Comparison of ENCODE assay signal across 9 cellular contexts in genomic region chr12:6183689-6184441, GRCh38. TPM values are rescaled to one million over a fixed set of nuclear protein-coding genes. Genes with fewer than 3 reads are reported as not detected.
A peak's percentile ranks its signal among the peaks of the same experiment; 100 is the strongest.
DNase-seq lines count a peak whose midpoint lies in the region; ATAC-seq and TF ChIP-seq lines count a peak whose summit lies in the region.
"Had no signal": no experiment of that assay in that cellular context is flagged by ENCODE, and none has a peak within 500 bp of the region (broad histone marks: within the 10 kb centered on the region; RNA-seq: fewer than 3 reads in every experiment).

No MANE protein-coding gene starts in this region.

- intact Hi-C loops in MCF 10A (cut with micrococcal nuclease) (loop anchor here (5.0 kb wide), 1 partner anchor 117 kb away; no protein-coding TSS in a partner anchor), breast epithelium (cut with DNase I; ENCODE audit: low total_unique reads) (no loop called here), mucosa of descending colon (cut with DNase I, micrococcal nuclease) (loop anchor here (10.0 kb wide), 1 partner anchor 119 kb away; no protein-coding TSS in a partner anchor)

- H3K9me3 Mint-ChIP-seq in MCF 10A (ENCODE audit: unreplicated experiment): no peaks in the 10 kb centered on the region
- no peaks in the 10 kb centered on the region for H3K9me3 Mint-ChIP-seq in activated naive CD8-positive, alpha-beta T cell treated with anti-CD3 and anti-CD28 coated beads, Interleukin-2, amount 50 U/mL, for 24 hours
- peaks cover 4% of the 10 kb centered on the region for H3K9me3 Mint-ChIP-seq in glutamatergic neuron (ENCODE audit: unreplicated experiment)
- H3K9me3 Mint-ChIP-seq: activated CD4-positive, alpha-beta T cell treated with anti-CD3 and anti-CD28 coated beads, Interleukin-2, amount 10 ng/mL, durations not matched to agents 24 days and 14 days had no signal

- H3K36me3 Mint-ChIP-seq in MCF 10A (ENCODE audit: insufficient read depth, unreplicated experiment) (no peaks in the 10 kb centered on the region), glutamatergic neuron (ENCODE audit: unreplicated experiment) (no peaks in the 10 kb centered on the region)
- no peaks in the 10 kb centered on the region for H3K36me3 Mint-ChIP-seq in activated naive CD8-positive, alpha-beta T cell treated with anti-CD3 and anti-CD28 coated beads, Interleukin-2, amount 50 U/mL, for 24 hours (ENCODE audit: low read depth)

- H3K27ac Mint-ChIP-seq in MCF 10A (ENCODE audit: low read depth, unreplicated experiment) (no peak overlapping the region), glutamatergic neuron (ENCODE audit: unreplicated experiment) (no peak overlapping the region)
- no peak overlapping the region for H3K27ac Mint-ChIP-seq in activated naive CD8-positive, alpha-beta T cell treated with anti-CD3 and anti-CD28 coated beads, Interleukin-2, amount 50 U/mL, for 24 hours
- H3K27ac Mint-ChIP-seq: activated CD4-positive, alpha-beta T cell treated with anti-CD3 and anti-CD28 coated beads, Interleukin-2, amount 10 ng/mL, durations not matched to agents 24 days and 14 days had no signal

- H3K9me3 ChIP-seq in breast epithelium (no peaks in the 10 kb centered on the region), mucosa of descending colon (no peaks in the 10 kb centered on the region)

- ATAC-seq in mucosa of descending colon (peak; percentile 83), HG02970 (IDR thresholded peaks at IDR 0.05; ENCODE audit: low FRiP score, unreplicated experiment) (no peak), HG03521 (IDR thresholded peaks at IDR 0.05; ENCODE audit: unreplicated experiment) (no peak)
- ATAC-seq in activated naive CD8-positive, alpha-beta T cell treated with anti-CD3 and anti-CD28 coated beads, Interleukin-2, amount 50 U/mL, for 24 hours: no peak

- H3K4me3 ChIP-seq in breast epithelium (no peak overlapping the region), epithelial cell of esophagus (ENCODE audit: low read length) (no peak overlapping the region), mucosa of descending colon (no peak overlapping the region)

- no peaks in the 10 kb centered on the region for H3K36me3 ChIP-seq in breast epithelium
- H3K36me3 ChIP-seq in mucosa of descending colon (ENCODE audit: low read depth): no peaks in the 10 kb centered on the region

- peaks cover 25% of the 10 kb centered on the region for H3K4me1 Mint-ChIP-seq in MCF 10A (ENCODE audit: insufficient read depth, unreplicated experiment)
- H3K4me1 Mint-ChIP-seq in activated naive CD8-positive, alpha-beta T cell treated with anti-CD3 and anti-CD28 coated beads, Interleukin-2, amount 50 U/mL, for 24 hours: peaks cover 6% of the 10 kb centered on the region
- no peaks in the 10 kb centered on the region for H3K4me1 Mint-ChIP-seq in glutamatergic neuron (ENCODE audit: low read depth, unreplicated experiment)
- H3K4me1 Mint-ChIP-seq: activated CD4-positive, alpha-beta T cell treated with anti-CD3 and anti-CD28 coated beads, Interleukin-2, amount 10 ng/mL, durations not matched to agents 24 days and 14 days had no signal

- BruUV-seq in MCF 10A (replicated peaks; lab: Mats Ljungman, UMichigan): no TSS peak

- peak overlapping the region in 1 of 2 donors; percentile 68 for H3K27ac ChIP-seq in breast epithelium

- H3K27me3 Mint-ChIP-seq in MCF 10A (ENCODE audit: insufficient read depth, unreplicated experiment) (no peaks in the 10 kb centered on the region), glutamatergic neuron (ENCODE audit: unreplicated experiment) (peaks cover 11% of the 10 kb centered on the region)
- H3K27me3 Mint-ChIP-seq in activated naive CD8-positive, alpha-beta T cell treated with anti-CD3 and anti-CD28 coated beads, Interleukin-2, amount 50 U/mL, for 24 hours: peaks cover 13% of the 10 kb centered on the region

- no peaks in the 10 kb centered on the region for H3K27me3 ChIP-seq in breast epithelium

- peaks cover 6 to 14% of the 10 kb centered on the region in 2 donors for H3K4me1 ChIP-seq in breast epithelium
- peaks cover 23% of the 10 kb centered on the region for H3K4me1 ChIP-seq in mucosa of descending colon (ENCODE audit: low read depth)

- H3K4me3 Mint-ChIP-seq in MCF 10A (ENCODE audit: unreplicated experiment): no peak overlapping the region
- no peak overlapping the region for H3K4me3 Mint-ChIP-seq in activated naive CD8-positive, alpha-beta T cell treated with anti-CD3 and anti-CD28 coated beads, Interleukin-2, amount 50 U/mL, for 24 hours
- no peak overlapping the region for H3K4me3 Mint-ChIP-seq in glutamatergic neuron (ENCODE audit: unreplicated experiment)
- H3K4me3 Mint-ChIP-seq: activated CD4-positive, alpha-beta T cell treated with anti-CD3 and anti-CD28 coated beads, Interleukin-2, amount 10 ng/mL, durations not matched to agents 24 days and 14 days had no signal

- TF ChIP-seq CTCF in MCF 10A (IDR thresholded peaks at IDR 0.05; ENCODE audit: unreplicated experiment) (no peak), breast epithelium (IDR thresholded peaks at IDR 0.05) (no peak), epithelial cell of esophagus (IDR thresholded peaks at IDR 0.05; ENCODE audit: insufficient read depth, low read depth, low read length, missing control alignments) (no peak), mucosa of descending colon (IDR thresholded peaks at IDR 0.05) (no peak), glutamatergic neuron (IDR thresholded peaks at IDR 0.05; ENCODE audit: partially characterized antibody, unreplicated experiment) (no peak)

- CTCF ChIA-PET in MCF 10A (lab: Yijun Ruan, JAX): interaction anchor here (0.6 to 3.6 kb wide), 7 partner anchors 11 to 115 kb away, joined by 3 to 23 read pairs (median 5); no protein-coding TSS in a partner anchor

- TF ChIP-seq POLR2A in breast epithelium (IDR thresholded peaks at IDR 0.05): no peak

- POLR2A ChIA-PET in MCF 10A (lab: Yijun Ruan, JAX): interaction anchor here (0.5 to 3.1 kb wide), 12 partner anchors 12 to 490 kb away, joined by 3 to 40 read pairs (median 4); no protein-coding TSS in a partner anchor

- DNase-seq in MCF 10A (ENCODE audit: unreplicated experiment): peak; percentile 76
- no peak for DNase-seq in breast epithelium (ENCODE audit: low spot score in 2 of 2)
- peak; percentile 81 for DNase-seq in epithelial cell of esophagus (ENCODE audit: low read depth)
- DNase-seq in mucosa of descending colon: peak in 2 of 3 donors; percentile 63 to 87
- DNase-seq in activated naive CD8-positive, alpha-beta T cell treated with anti-CD3 and anti-CD28 coated beads, Interleukin-2, amount 50 U/mL, for 24 hours: no peak
- no peak for DNase-seq in glutamatergic neuron
- DNase-seq: activated CD4-positive, alpha-beta T cell treated with anti-CD3 and anti-CD28 coated beads, Interleukin-2, amount 10 ng/mL, durations not matched to agents 24 days and 14 days had no signal

RNA-seq across cellular contexts. Expression of gene CD9, which starts 16.3 kb away (rescaled TPM):
- total RNA-seq in MCF 10A (2022) (31.1 and 40.7 TPM in 2 replicates), breast epithelium (100 to 1,000 TPM in 2 of 3 donors, 10 to 100 TPM in 1; 91.1 to 436 (median 243) TPM), mucosa of descending colon (100 to 1,000 TPM; 452 to 723 (median 672) TPM), glutamatergic neuron (ENCODE audit: unreplicated experiment) (17.6 TPM)

RNA-seq across cellular contexts. Expression of gene VWF, which starts 59.4 kb away (rescaled TPM):
- not detected in 2 replicates for total RNA-seq in MCF 10A (2022)
- total RNA-seq in breast epithelium: 100 to 1,000 TPM in 2 of 3 donors, 10 to 100 TPM in 1; 60.3 to 267 (median 117) TPM
- total RNA-seq in mucosa of descending colon: 10 to 100 TPM; 34.3 to 82.5 (median 72.9) TPM
- total RNA-seq in glutamatergic neuron (ENCODE audit: unreplicated experiment): 0.37 TPM
- total RNA-seq: activated CD4-positive, alpha-beta T cell treated with anti-CD3 and anti-CD28 coated beads, Interleukin-2, amount 10 ng/mL, durations not matched to agents 24 days and 14 days had no signal

Comparison
In these comparisons a context has a peak if more than half of its experiments do, and no peak if none do; other contexts are left out.
1. DNase-seq: peak in MCF 10A (single experiment), epithelial cell of esophagus (single experiment) and mucosa of descending colon (2 of 3); none in breast epithelium (0 of 2), activated naive CD8-positive, alpha-beta T cell treated with anti-CD3 and anti-CD28 coated beads, Interleukin-2, amount 50 U/mL, for 24 hours (single experiment) and glutamatergic neuron (single experiment).
2. RNA of gene VWF, which starts 59.4 kb away (total RNA-seq): 60.3 to 267 TPM in breast epithelium and 34.3 to 82.5 TPM in mucosa of descending colon; 0.37 TPM in glutamatergic neuron (single experiment) and not detected in MCF 10A; every median in the first group is over 10 times any median in the second.